Comparison of ENCODE assay signal across 1 cellular context in the genomic region with DNA sequence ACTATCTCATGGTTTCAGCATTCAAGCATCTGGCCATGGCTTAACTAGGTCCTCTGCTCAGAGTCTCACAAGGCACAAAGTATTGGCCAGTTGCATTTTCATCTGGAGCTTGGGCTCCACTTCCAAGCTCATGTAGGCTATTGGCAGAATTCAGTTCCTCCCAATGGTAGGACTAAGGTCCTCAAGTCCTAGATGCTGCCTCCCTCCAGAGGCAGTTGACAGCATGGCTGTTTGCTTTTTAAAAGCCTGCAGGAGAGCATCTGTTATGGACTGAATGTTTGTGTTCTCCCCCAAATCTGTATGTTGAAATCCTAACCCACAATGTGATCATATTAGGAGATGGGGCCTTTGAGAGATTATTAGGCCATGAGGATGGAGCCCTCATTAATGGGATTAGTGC.
TF ChIP-seq lines count a peak whose summit lies in the region.

No MANE protein-coding gene starts in this region.

TF ChIP-seq in GM23338, 12 proteins besides CTCF, POLR2A, EP300 and RAD21 (continued from another document):
- TF ChIP-seq, protein P1, sequence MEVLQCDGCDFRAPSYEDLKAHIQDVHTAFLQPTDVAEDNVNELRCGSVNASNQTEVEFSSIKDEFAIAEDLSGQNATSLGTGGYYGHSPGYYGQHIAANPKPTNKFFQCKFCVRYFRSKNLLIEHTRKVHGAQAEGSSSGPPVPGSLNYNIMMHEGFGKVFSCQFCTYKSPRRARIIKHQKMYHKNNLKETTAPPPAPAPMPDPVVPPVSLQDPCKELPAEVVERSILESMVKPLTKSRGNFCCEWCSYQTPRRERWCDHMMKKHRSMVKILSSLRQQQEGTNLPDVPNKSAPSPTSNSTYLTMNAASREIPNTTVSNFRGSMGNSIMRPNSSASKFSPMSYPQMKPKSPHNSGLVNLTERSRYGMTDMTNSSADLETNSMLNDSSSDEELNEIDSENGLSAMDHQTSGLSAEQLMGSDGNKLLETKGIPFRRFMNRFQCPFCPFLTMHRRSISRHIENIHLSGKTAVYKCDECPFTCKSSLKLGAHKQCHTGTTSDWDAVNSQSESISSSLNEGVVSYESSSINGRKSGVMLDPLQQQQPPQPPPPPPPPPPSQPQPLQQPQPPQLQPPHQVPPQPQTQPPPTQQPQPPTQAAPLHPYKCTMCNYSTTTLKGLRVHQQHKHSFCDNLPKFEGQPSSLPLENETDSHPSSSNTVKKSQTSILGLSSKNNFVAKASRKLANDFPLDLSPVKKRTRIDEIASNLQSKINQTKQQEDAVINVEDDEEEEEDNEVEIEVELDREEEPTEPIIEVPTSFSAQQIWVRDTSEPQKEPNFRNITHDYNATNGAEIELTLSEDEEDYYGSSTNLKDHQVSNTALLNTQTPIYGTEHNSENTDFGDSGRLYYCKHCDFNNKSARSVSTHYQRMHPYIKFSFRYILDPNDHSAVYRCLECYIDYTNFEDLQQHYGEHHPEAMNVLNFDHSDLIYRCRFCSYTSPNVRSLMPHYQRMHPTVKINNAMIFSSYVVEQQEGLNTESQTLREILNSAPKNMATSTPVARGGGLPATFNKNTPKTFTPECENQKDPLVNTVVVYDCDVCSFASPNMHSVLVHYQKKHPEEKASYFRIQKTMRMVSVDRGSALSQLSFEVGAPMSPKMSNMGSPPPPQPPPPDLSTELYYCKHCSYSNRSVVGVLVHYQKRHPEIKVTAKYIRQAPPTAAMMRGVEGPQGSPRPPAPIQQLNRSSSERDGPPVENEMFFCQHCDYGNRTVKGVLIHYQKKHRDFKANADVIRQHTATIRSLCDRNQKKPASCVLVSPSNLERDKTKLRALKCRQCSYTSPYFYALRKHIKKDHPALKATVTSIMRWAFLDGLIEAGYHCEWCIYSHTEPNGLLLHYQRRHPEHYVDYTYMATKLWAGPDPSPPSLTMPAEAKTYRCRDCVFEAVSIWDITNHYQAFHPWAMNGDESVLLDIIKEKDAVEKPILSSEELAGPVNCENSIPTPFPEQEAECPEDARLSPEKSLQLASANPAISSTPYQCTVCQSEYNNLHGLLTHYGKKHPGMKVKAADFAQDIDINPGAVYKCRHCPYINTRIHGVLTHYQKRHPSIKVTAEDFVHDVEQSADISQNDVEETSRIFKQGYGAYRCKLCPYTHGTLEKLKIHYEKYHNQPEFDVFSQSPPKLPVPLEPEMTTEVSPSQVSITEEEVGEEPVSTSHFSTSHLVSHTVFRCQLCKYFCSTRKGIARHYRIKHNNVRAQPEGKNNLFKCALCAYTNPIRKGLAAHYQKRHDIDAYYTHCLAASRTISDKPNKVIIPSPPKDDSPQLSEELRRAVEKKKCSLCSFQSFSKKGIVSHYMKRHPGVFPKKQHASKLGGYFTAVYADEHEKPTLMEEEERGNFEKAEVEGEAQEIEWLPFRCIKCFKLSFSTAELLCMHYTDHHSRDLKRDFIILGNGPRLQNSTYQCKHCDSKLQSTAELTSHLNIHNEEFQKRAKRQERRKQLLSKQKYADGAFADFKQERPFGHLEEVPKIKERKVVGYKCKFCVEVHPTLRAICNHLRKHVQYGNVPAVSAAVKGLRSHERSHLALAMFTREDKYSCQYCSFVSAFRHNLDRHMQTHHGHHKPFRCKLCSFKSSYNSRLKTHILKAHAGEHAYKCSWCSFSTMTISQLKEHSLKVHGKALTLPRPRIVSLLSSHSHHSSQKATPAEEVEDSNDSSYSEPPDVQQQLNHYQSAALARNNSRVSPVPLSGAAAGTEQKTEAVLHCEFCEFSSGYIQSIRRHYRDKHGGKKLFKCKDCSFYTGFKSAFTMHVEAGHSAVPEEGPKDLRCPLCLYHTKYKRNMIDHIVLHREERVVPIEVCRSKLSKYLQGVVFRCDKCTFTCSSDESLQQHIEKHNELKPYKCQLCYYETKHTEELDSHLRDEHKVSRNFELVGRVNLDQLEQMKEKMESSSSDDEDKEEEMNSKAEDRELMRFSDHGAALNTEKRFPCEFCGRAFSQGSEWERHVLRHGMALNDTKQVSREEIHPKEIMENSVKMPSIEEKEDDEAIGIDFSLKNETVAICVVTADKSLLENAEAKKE (CRISPR knock-in tag; IDR thresholded peaks at IDR 0.05), result no peak
- TF ChIP-seq EZH2phosphoT487 (IDR thresholded peaks at IDR 0.05; ENCODE audit: unreplicated experiment) (no peak), STAT1 (IDR thresholded peaks at IDR 0.05; ENCODE audit: unreplicated experiment) (no peak), EZH2 (IDR thresholded peaks at IDR 0.05; ENCODE audit: low read depth, unreplicated experiment) (no peak), JUNB (IDR thresholded peaks at IDR 0.05; ENCODE audit: unreplicated experiment) (no peak), POLR2AphosphoS5 (IDR thresholded peaks at IDR 0.05; ENCODE audit: low read depth) (no peak), ZNF114 (CRISPR knock-in tag; IDR thresholded peaks at IDR 0.05) (no peak)
- TF ChIP-seq, protein P2, sequence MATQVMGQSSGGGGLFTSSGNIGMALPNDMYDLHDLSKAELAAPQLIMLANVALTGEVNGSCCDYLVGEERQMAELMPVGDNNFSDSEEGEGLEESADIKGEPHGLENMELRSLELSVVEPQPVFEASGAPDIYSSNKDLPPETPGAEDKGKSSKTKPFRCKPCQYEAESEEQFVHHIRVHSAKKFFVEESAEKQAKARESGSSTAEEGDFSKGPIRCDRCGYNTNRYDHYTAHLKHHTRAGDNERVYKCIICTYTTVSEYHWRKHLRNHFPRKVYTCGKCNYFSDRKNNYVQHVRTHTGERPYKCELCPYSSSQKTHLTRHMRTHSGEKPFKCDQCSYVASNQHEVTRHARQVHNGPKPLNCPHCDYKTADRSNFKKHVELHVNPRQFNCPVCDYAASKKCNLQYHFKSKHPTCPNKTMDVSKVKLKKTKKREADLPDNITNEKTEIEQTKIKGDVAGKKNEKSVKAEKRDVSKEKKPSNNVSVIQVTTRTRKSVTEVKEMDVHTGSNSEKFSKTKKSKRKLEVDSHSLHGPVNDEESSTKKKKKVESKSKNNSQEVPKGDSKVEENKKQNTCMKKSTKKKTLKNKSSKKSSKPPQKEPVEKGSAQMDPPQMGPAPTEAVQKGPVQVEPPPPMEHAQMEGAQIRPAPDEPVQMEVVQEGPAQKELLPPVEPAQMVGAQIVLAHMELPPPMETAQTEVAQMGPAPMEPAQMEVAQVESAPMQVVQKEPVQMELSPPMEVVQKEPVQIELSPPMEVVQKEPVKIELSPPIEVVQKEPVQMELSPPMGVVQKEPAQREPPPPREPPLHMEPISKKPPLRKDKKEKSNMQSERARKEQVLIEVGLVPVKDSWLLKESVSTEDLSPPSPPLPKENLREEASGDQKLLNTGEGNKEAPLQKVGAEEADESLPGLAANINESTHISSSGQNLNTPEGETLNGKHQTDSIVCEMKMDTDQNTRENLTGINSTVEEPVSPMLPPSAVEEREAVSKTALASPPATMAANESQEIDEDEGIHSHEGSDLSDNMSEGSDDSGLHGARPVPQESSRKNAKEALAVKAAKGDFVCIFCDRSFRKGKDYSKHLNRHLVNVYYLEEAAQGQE (IDR thresholded peaks at IDR 0.05; ENCODE audit: unreplicated experiment), result no peak
- TF ChIP-seq, protein P3, sequence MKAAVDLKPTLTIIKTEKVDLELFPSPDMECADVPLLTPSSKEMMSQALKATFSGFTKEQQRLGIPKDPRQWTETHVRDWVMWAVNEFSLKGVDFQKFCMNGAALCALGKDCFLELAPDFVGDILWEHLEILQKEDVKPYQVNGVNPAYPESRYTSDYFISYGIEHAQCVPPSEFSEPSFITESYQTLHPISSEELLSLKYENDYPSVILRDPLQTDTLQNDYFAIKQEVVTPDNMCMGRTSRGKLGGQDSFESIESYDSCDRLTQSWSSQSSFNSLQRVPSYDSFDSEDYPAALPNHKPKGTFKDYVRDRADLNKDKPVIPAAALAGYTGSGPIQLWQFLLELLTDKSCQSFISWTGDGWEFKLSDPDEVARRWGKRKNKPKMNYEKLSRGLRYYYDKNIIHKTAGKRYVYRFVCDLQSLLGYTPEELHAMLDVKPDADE (IDR thresholded peaks at IDR 0.05), result no peak
